ENCODE assay signal across 20 cellular contexts in the genomic region with DNA sequence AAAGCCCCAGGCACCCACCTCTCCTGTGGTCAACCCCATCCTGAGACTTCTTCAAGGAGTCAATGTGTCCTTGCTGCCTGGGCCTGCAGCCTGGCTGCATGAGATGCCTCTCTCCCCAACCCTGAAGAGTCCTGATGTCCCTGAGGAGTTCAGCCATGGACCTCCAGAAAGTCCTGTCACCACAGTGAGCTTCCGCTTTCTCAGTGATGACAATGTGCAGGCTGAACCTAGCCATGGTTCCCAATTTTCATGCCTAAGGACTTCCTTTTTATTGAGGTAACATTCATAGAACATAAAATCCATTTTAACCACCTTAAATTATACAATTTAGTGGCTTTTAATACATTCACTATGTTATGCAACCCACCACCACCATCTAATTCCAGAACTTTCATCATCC. TPM values are rescaled to one million over a fixed set of nuclear protein-coding genes. Genes with fewer than 3 reads are reported as not detected.
A peak's percentile ranks its signal among the peaks of the same experiment; 100 is the strongest.
DNase-seq lines count a peak whose midpoint lies in the region; ATAC-seq and TF ChIP-seq lines count a peak whose summit lies in the region.
"Had no signal": no experiment of that assay in that cellular context is flagged by ENCODE, and none has a peak within 500 bp of the region (broad histone marks: within the 10 kb centered on the region; RNA-seq: fewer than 3 reads in every experiment).

No MANE protein-coding gene starts in this region.

- no peak overlapping the region for H3K4me3 ChIP-seq in naive thymus-derived CD4-positive, alpha-beta T cell (ENCODE audit: low read length)
- H3K4me3 ChIP-seq in coronary artery, result no peak overlapping the region
- H3K4me3 ChIP-seq: SJCRH30 had no signal

- ATAC-seq in stimulated activated naive CD8-positive, alpha-beta T cell treated with anti-CD3 and anti-CD28 coated beads, Interleukin-15, Interleukin-2, amounts not matched to agents 100 U/mL and 50 U/mL, for 24 hours, result no peak
- no peak for ATAC-seq in activated T-helper 17 cell treated with anti-CD3 and anti-CD28 coated beads, Interleukin-2, amount 50 U/mL, for 72 hours (replicated peaks)
- ATAC-seq in naive thymus-derived CD4-positive, alpha-beta T cell, result peak; percentile 43
- no peak for ATAC-seq in HG02759 (IDR thresholded peaks at IDR 0.05; ENCODE audit: unreplicated experiment)
- ATAC-seq in HG03457 (IDR thresholded peaks at IDR 0.05; ENCODE audit: unreplicated experiment), result no peak
- ATAC-seq: Panc1 had no signal

- H3K36me3 ChIP-seq in naive thymus-derived CD4-positive, alpha-beta T cell (ENCODE audit: control insufficient read depth in 2 of 3, insufficient read depth in 3 of 3, low read length in 3 of 3), result peaks cover 0 to 21% (median 0%) of the 10 kb centered on the region in 3 experiments
- H3K36me3 ChIP-seq: SJCRH30 had no signal

- peak overlapping the region; percentile 43 for H3K27ac Mint-ChIP-seq in stimulated activated naive CD8-positive, alpha-beta T cell treated with anti-CD3 and anti-CD28 coated beads, Interleukin-15, Interleukin-2, amounts not matched to agents 100 ng/mL and 50 ng/mL, for 24 hours
- H3K27ac Mint-ChIP-seq in activated T-helper 17 cell treated with anti-CD3 and anti-CD28 coated beads, Interleukin-2, amount 50 U/mL, for 72 hours, result peak overlapping the region; percentile 13
- peak overlapping the region in 1 of 9 donors; percentile 63 for H3K27ac Mint-ChIP-seq in naive thymus-derived CD4-positive, alpha-beta T cell
- H3K27ac Mint-ChIP-seq: B cell; CD4-positive, alpha-beta T cell had no signal

- CTCF ChIA-PET in naive thymus-derived CD4-positive, alpha-beta T cell (lab: Charles Lee), result no interaction called here

- H3K36me3 Mint-ChIP-seq in stimulated activated naive CD8-positive, alpha-beta T cell treated with anti-CD3 and anti-CD28 coated beads, Interleukin-15, Interleukin-2, amounts not matched to agents 100 ng/mL and 50 ng/mL, for 24 hours (ENCODE audit: low read depth), result peaks cover 36% of the 10 kb centered on the region
- H3K36me3 Mint-ChIP-seq in activated T-helper 17 cell treated with anti-CD3 and anti-CD28 coated beads, Interleukin-2, amount 50 U/mL, for 72 hours (ENCODE audit: low read depth), result peaks cover 27% of the 10 kb centered on the region
- H3K36me3 Mint-ChIP-seq in naive thymus-derived CD4-positive, alpha-beta T cell, result peaks cover 8 to 56% (median 15%) of the 10 kb centered on the region in 5 donors

- intact Hi-C loops in naive thymus-derived CD4-positive, alpha-beta T cell (cut with micrococcal nuclease), result no loop called here

- no peaks in the 10 kb centered on the region for H3K9me3 ChIP-seq in naive thymus-derived CD4-positive, alpha-beta T cell (ENCODE audit: control insufficient read depth in 2 of 3, low read length in 3 of 3)
- H3K9me3 ChIP-seq: Caco-2, SJCRH30 had no signal

- no peak overlapping the region for H3K4me3 Mint-ChIP-seq in stimulated activated naive CD8-positive, alpha-beta T cell treated with anti-CD3 and anti-CD28 coated beads, Interleukin-15, Interleukin-2, amounts not matched to agents 100 ng/mL and 50 ng/mL, for 24 hours
- no peak overlapping the region for H3K4me3 Mint-ChIP-seq in activated T-helper 17 cell treated with anti-CD3 and anti-CD28 coated beads, Interleukin-2, amount 50 U/mL, for 72 hours
- H3K4me3 Mint-ChIP-seq in naive thymus-derived CD4-positive, alpha-beta T cell, result no peak overlapping the region
- H3K4me3 Mint-ChIP-seq: B cell; CD4-positive, alpha-beta T cell; H9 had no signal

- H3K27ac ChIP-seq in naive thymus-derived CD4-positive, alpha-beta T cell (ENCODE audit: low read depth, low read length), result no peak overlapping the region
- no peak overlapping the region for H3K27ac ChIP-seq in coronary artery
- H3K27ac ChIP-seq: SJCRH30 had no signal

- DNase-seq in stimulated activated naive CD8-positive, alpha-beta T cell treated with anti-CD3 and anti-CD28 coated beads, Interleukin-15, Interleukin-2, amounts not matched to agents 100 U/mL and 50 U/mL, for 24 hours, result no peak
- no peak for DNase-seq in naive thymus-derived CD4-positive, alpha-beta T cell
- DNase-seq in activated CD4-positive, alpha-beta T cell treated with anti-CD3 and anti-CD28 coated beads for 48 hours, result no peak
- no peak for DNase-seq in coronary artery (ENCODE audit: low spot score)
- DNase-seq: Caco-2; CD4-positive, alpha-beta T cell; DMS153; GF-D8; H9; NCI-H1105; NCI-H1694; NCI-H2081 treated with DMSO at 0.1 percent for 48 hours; NCI-H748 treated with DMSO at 0.1 percent for 48 hours; SJCRH30 had no signal

- TF ChIP-seq CTCF in coronary artery (IDR thresholded peaks at IDR 0.05), result no peak

- no peaks in the 10 kb centered on the region for H3K27me3 Mint-ChIP-seq in stimulated activated naive CD8-positive, alpha-beta T cell treated with anti-CD3 and anti-CD28 coated beads, Interleukin-15, Interleukin-2, amounts not matched to agents 100 ng/mL and 50 ng/mL, for 24 hours
- H3K27me3 Mint-ChIP-seq in activated T-helper 17 cell treated with anti-CD3 and anti-CD28 coated beads, Interleukin-2, amount 50 U/mL, for 72 hours, result no peaks in the 10 kb centered on the region
- no peaks in the 10 kb centered on the region for H3K27me3 Mint-ChIP-seq in naive thymus-derived CD4-positive, alpha-beta T cell
- H3K27me3 Mint-ChIP-seq: B cell; CD4-positive, alpha-beta T cell had no signal

- H3K9me3 Mint-ChIP-seq in stimulated activated naive CD8-positive, alpha-beta T cell treated with anti-CD3 and anti-CD28 coated beads, Interleukin-15, Interleukin-2, amounts not matched to agents 100 ng/mL and 50 ng/mL, for 24 hours, result no peaks in the 10 kb centered on the region
- no peaks in the 10 kb centered on the region for H3K9me3 Mint-ChIP-seq in activated T-helper 17 cell treated with anti-CD3 and anti-CD28 coated beads, Interleukin-2, amount 50 U/mL, for 72 hours
- H3K9me3 Mint-ChIP-seq in naive thymus-derived CD4-positive, alpha-beta T cell, result no peaks in the 10 kb centered on the region
- H3K9me3 Mint-ChIP-seq: CD4-positive, alpha-beta T cell; H9 had no signal

- H3K27me3 ChIP-seq in naive thymus-derived CD4-positive, alpha-beta T cell (ENCODE audit: control insufficient read depth in 2 of 2, insufficient read depth in 2 of 2, low read length in 2 of 2), result no peaks in the 10 kb centered on the region
- H3K27me3 ChIP-seq: SJCRH30 had no signal

- H3K4me1 ChIP-seq in naive thymus-derived CD4-positive, alpha-beta T cell (ENCODE audit: control insufficient read depth in 2 of 2, insufficient read depth in 2 of 2, low read length in 2 of 2), result no peaks in the 10 kb centered on the region
- H3K4me1 ChIP-seq: Caco-2, SJCRH30 had no signal

- H3K4me1 Mint-ChIP-seq in stimulated activated naive CD8-positive, alpha-beta T cell treated with anti-CD3 and anti-CD28 coated beads, Interleukin-15, Interleukin-2, amounts not matched to agents 100 ng/mL and 50 ng/mL, for 24 hours (ENCODE audit: low read depth), result peaks cover 34% of the 10 kb centered on the region
- H3K4me1 Mint-ChIP-seq in activated T-helper 17 cell treated with anti-CD3 and anti-CD28 coated beads, Interleukin-2, amount 50 U/mL, for 72 hours, result peaks cover 16% of the 10 kb centered on the region
- peaks cover 0 to 34% (median 10%) of the 10 kb centered on the region in 7 donors for H3K4me1 Mint-ChIP-seq in naive thymus-derived CD4-positive, alpha-beta T cell

- POLR2A ChIA-PET in naive thymus-derived CD4-positive, alpha-beta T cell (lab: Charles Lee), result no interaction called here

RNA-seq across cellular contexts. Expression of a gene that starts 29.1 kb away (rescaled TPM):
- 10 to 100 TPM; 29.5 to 39.5 TPM for total RNA-seq in activated T-helper 17 cell treated with anti-CD3 and anti-CD28 coated beads, Interleukin-2, amount 50 U/mL, for 72 hours
- 10 to 100 TPM; 31.9 to 58.6 (median 38.5) TPM for total RNA-seq in naive thymus-derived CD4-positive, alpha-beta T cell
- 10 to 100 TPM; 60.9 to 91.6 TPM for polyA plus RNA-seq in naive thymus-derived CD4-positive, alpha-beta T cell
